ENCODE assay signal across 20 cellular contexts in the genomic region with DNA sequence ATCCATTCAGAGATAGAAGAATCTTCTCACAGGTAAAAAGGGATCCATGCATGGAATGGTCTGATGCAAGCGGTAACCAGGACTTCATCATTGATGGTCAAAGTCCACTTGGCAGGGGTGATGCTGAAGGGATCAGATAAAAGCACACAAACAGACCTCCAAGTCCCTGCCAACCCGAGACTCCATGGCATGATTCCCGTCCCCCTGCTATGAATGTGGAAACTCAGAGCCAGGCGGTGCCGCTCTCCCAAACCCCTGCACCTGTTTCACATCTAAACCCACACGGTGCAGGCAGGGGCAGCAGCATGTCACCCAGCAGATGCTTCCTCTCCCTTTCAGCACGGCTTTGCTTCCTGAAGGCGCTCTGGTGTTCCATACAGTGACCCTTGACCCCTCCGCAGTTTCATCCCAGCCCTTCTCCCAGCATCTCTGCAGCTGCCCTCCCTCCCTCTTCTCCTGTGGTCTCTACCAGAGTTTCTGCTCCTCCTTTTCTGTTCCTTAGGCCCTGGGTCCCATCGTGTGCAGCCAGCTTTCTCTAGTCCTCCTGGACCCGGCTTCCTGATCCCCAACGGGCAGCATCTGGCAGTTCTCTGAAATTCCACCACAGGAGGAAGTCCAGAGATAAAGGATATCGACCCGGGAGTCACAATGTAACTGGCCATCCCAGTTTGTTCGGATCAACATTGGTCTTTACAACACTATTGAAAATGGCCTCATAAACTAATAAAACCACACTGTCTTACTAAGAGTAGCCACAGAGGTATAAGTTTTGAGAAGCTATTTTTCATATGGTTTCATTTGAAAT.
A peak's percentile ranks its signal among the peaks of the same experiment; 100 is the strongest.
DNase-seq lines count a peak whose midpoint lies in the region; ATAC-seq, FAIRE-seq and TF ChIP-seq lines count a peak whose summit lies in the region.
"Had no signal": no experiment of that assay in that cellular context is flagged by ENCODE, and none has a peak within 500 bp of the region (broad histone marks: within the 10 kb centered on the region; RNA-seq: fewer than 3 reads in every experiment).

No MANE protein-coding gene starts in this region.

- H3K79me2 ChIP-seq in smooth muscle cell (ENCODE audit: low read depth), result no peaks in the 10 kb centered on the region

- FAIRE-seq in kidney (lab: Jason Lieb, UNC), result no peak
- FAIRE-seq: A204.1, GM19239 had no signal

- H3K4me3 ChIP-seq in right atrium auricular region, result no peak overlapping the region
- H3K4me3 ChIP-seq in aorta (ENCODE audit: low read length in 2 of 2), result no peak overlapping the region
- H3K4me3 ChIP-seq in kidney (ENCODE audit: low read length in 2 of 2), result peak overlapping the region in 1 of 2 donors; percentile 19
- no peak overlapping the region for H3K4me3 ChIP-seq in smooth muscle cell
- H3K4me3 ChIP-seq: esophagus squamous epithelium, thyroid gland had no signal

- H3K27ac ChIP-seq in right atrium auricular region (no peak overlapping the region), aorta (ENCODE audit: low read depth in 1 of 2, low read length in 2 of 2) (no peak overlapping the region), kidney (ENCODE audit: low read depth in 2 of 2, low read length in 2 of 2) (peak overlapping the region in 1 of 2 donors; percentile 20), smooth muscle cell (ENCODE audit: low read depth) (no peak overlapping the region)
- H3K27ac ChIP-seq: esophagus squamous epithelium, thyroid gland had no signal

- H3K27me3 ChIP-seq in right atrium auricular region (no peaks in the 10 kb centered on the region), aorta (ENCODE audit: control insufficient read depth in 1 of 2, insufficient read depth in 2 of 2, low read length in 1 of 2) (no peaks in the 10 kb centered on the region), smooth muscle cell (ENCODE audit: low read depth) (no peaks in the 10 kb centered on the region)
- H3K27me3 ChIP-seq: thyroid gland had no signal

- H3K4me2 ChIP-seq in smooth muscle cell, result no peak overlapping the region

- H2AFZ ChIP-seq in smooth muscle cell (ENCODE audit: low read depth), result no peak overlapping the region

- H3K9ac ChIP-seq in kidney (ENCODE audit: low read length in 2 of 2) (no peak overlapping the region), smooth muscle cell (ENCODE audit: low read depth) (no peak overlapping the region)

- 90 to 93% methylated on average over 15 of the region's 15 CpGs for WGBS in aorta, 2 donors
- WGBS in smooth muscle cell (ENCODE audit: low lambda C conversion rate), result 80% methylated on average over 15 of the region's 15 CpGs

- no peak for TF ChIP-seq CTCF in right atrium auricular region (IDR thresholded peaks at IDR 0.05)
- TF ChIP-seq CTCF in kidney (IDR thresholded peaks at IDR 0.05; ENCODE audit: borderline replicate concordance, extremely low read depth, insufficient read depth), result no peak
- no peak for TF ChIP-seq CTCF in smooth muscle cell (IDR thresholded peaks at IDR 0.05; ENCODE audit: borderline replicate concordance, insufficient read depth, poor library complexity, severe bottlenecking)

- H3K9me3 ChIP-seq in right atrium auricular region (peaks cover 0 to 21% of the 10 kb centered on the region in 2 donors), aorta (ENCODE audit: control insufficient read depth, low read length) (no peaks in the 10 kb centered on the region), kidney (ENCODE audit: control insufficient read depth in 1 of 2, low read length in 2 of 2) (peaks cover 0 to 7% of the 10 kb centered on the region in 2 donors), smooth muscle cell (replicated peaks; ENCODE audit: low read depth) (peaks cover 4% of the 10 kb centered on the region)
- H3K9me3 ChIP-seq: thyroid gland had no signal

- ATAC-seq in Right ventricle myocardium superior (ENCODE audit: poor library complexity), result peak; percentile 18
- peak; percentile 48 for ATAC-seq in aorta (ENCODE audit: low FRiP score)
- ATAC-seq: activated T-cell treated with anti-CD3 and anti-CD28 coated beads, Interleukin-2, amount 50 U/mL, for 4 hours; HCT116 had no signal

- H3K4me1 ChIP-seq in right atrium auricular region (peaks cover 0 to 11% of the 10 kb centered on the region in 2 donors), aorta (ENCODE audit: control insufficient read depth in 1 of 2, insufficient read depth in 2 of 2, low read length in 2 of 2) (no peaks in the 10 kb centered on the region), kidney (ENCODE audit: control insufficient read depth in 1 of 2, insufficient read depth in 1 of 2, low read depth in 1 of 2, low read length in 2 of 2) (peaks cover 0 to 4% of the 10 kb centered on the region in 2 donors), smooth muscle cell (ENCODE audit: low read depth) (no peaks in the 10 kb centered on the region)
- H3K4me1 ChIP-seq: esophagus squamous epithelium, thyroid gland had no signal

- no peak for DNase-seq in Right ventricle myocardium superior
- DNase-seq in right atrium auricular region (ENCODE audit: low spot score), result no peak
- peak; percentile 51 for DNase-seq in dermis blood vessel endothelial cell
- peak; percentile 14 for DNase-seq in myocyte (ENCODE audit: low read depth)
- peak in 1 of 2 donors; percentile 58 for DNase-seq in aorta
- no peak for DNase-seq in kidney
- no peak for DNase-seq in smooth muscle cell (lab: John Stamatoyannopoulos, UW; ENCODE audit: unreplicated experiment)
- no peak for DNase-seq in kidney tubule cell (ENCODE audit: low spot score)
- DNase-seq: activated CD4-positive, alpha-beta T cell treated with anti-CD3 and anti-CD28 coated beads, Interleukin-2, amount 50 U/mL, for 48 hours; activated T-cell treated with anti-CD3 and anti-CD28 coated beads, Interleukin-2, amount 50 U/mL, for 4 hours; effector CD4-positive, alpha-beta T cell; esophagus squamous epithelium; mesenchymal stem cell; NCI-H1694 treated with DMSO at 0.1 percent for 48 hours; NCI-H345; NK-92 treated with Interleukin-12 subunit alpha and Interleukin-12 subunit beta, amount 100 ng/mL, for 24 hours had no signal

- H3F3A ChIP-seq in smooth muscle cell (ENCODE audit: low read depth), result no peaks in the 10 kb centered on the region

- H4K20me1 ChIP-seq in smooth muscle cell (ENCODE audit: low read depth), result no peaks in the 10 kb centered on the region

- H3K36me3 ChIP-seq in right atrium auricular region, result no peaks in the 10 kb centered on the region
- H3K36me3 ChIP-seq in aorta (ENCODE audit: control insufficient read depth in 1 of 2, insufficient read depth in 2 of 2, low read length in 1 of 2), result no peaks in the 10 kb centered on the region
- no peaks in the 10 kb centered on the region for H3K36me3 ChIP-seq in kidney (ENCODE audit: control insufficient read depth in 1 of 2, insufficient read depth in 2 of 2, low read length in 2 of 2)
- no peaks in the 10 kb centered on the region for H3K36me3 ChIP-seq in smooth muscle cell (ENCODE audit: low read depth)
- H3K36me3 ChIP-seq: esophagus squamous epithelium, thyroid gland had no signal

- intact Hi-C loops in Right ventricle myocardium superior (cut with DNase I), result no loop called here
- intact Hi-C loops in aorta (cut with DNase I), result no loop called here
- intact Hi-C loops in kidney (cut with DNase I), result no loop called here

Comparison
In these comparisons a context has a peak if more than half of its experiments do, and no peak if none do; other contexts are left out.
1. DNase-seq: peak in dermis blood vessel endothelial cell (single experiment) and myocyte (single experiment); none in Right ventricle myocardium superior (single experiment), right atrium auricular region (single experiment), kidney (single experiment), smooth muscle cell (single experiment) and kidney tubule cell (single experiment).